ENCODE assay signal across 9 cellular contexts in the genomic region with DNA sequence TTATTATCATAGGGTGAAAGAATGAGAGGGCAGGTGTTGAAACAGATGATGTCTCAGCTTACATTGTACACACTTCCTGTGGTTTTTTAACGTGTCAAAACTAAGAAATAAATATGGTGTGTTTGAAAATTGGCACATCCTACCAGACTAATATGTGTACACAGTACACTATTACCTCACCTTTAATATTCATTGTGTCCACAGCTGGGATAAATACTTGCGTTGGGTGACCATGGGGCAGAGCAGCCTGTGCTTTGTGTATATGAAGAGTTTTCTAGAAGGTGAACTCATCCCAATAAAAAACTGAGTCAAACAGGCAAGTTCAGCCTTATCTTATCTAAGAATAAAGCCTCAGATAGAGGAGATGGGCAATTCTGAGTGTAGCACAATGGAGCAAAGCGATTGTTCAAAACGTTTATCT. TPM values are rescaled to one million over a fixed set of nuclear protein-coding genes. Genes with fewer than 3 reads are reported as not detected.
DNase-seq lines count a peak whose midpoint lies in the region; ATAC-seq and TF ChIP-seq lines count a peak whose summit lies in the region.
"Had no signal": no experiment of that assay in that cellular context is flagged by ENCODE, and none has a peak within 500 bp of the region (broad histone marks: within the 10 kb centered on the region; RNA-seq: fewer than 3 reads in every experiment).

No MANE protein-coding gene starts in this region.

- H3F3A ChIP-seq in Loucy (ENCODE audit: low read depth) = peaks cover 15% of the 10 kb centered on the region

- H3K9me3 ChIP-seq in Loucy (ENCODE audit: insufficient read depth, low read depth, low read length) = peaks cover 6% of the 10 kb centered on the region
- no peaks in the 10 kb centered on the region for H3K9me3 ChIP-seq in adrenal gland (replicated peaks in 1 of 3)
- H3K9me3 ChIP-seq in stomach = no peaks in the 10 kb centered on the region

- TF ChIP-seq CTCF in Loucy (conservative IDR thresholded peaks at IDR 0.05; ENCODE audit: low read length) = no peak
- TF ChIP-seq CTCF in adrenal gland (IDR thresholded peaks at IDR 0.05) = no peak
- no peak for TF ChIP-seq CTCF in stomach (IDR thresholded peaks at IDR 0.05)

- no peak for TF ChIP-seq POLR2A in adrenal gland (IDR thresholded peaks at IDR 0.05)
- TF ChIP-seq POLR2A in stomach (IDR thresholded peaks at IDR 0.05) = no peak

- no peaks in the 10 kb centered on the region for H3K79me2 ChIP-seq in Loucy (ENCODE audit: insufficient read depth, low read length)

- H3K27me3 ChIP-seq in Loucy (ENCODE audit: insufficient read depth, low read length, poor library complexity, severe bottlenecking) = no peaks in the 10 kb centered on the region
- H3K27me3 ChIP-seq in H7 (ENCODE audit: control insufficient read depth, insufficient read depth, low read length) = no peaks in the 10 kb centered on the region; the same call in 1 of the 2 replicates
- H3K27me3 ChIP-seq in adrenal gland = no peaks in the 10 kb centered on the region
- H3K27me3 ChIP-seq in stomach = no peaks in the 10 kb centered on the region

- H2AFZ ChIP-seq in Loucy (ENCODE audit: low read length) = no peak overlapping the region

- TF ChIP-seq EP300 in stomach (IDR thresholded peaks at IDR 0.05) = no peak

- ATAC-seq in GM21576 (IDR thresholded peaks at IDR 0.05; ENCODE audit: unreplicated experiment) = peak; percentile 88
- ATAC-seq: activated naive CD8-positive, alpha-beta T cell treated with anti-CD3 and anti-CD28 coated beads, Interleukin-2, amount 50 U/mL, for 24 hours had no signal

- H3K27ac ChIP-seq in adrenal gland = peak overlapping the region in 2 of 5 donors; percentile 23 to 48
- no peak overlapping the region for H3K27ac ChIP-seq in stomach

- H3K4me1 ChIP-seq in Loucy (ENCODE audit: insufficient read depth, low read length, poor library complexity, severe bottlenecking) (peaks cover 47% of the 10 kb centered on the region), adrenal gland (replicated peaks in 1 of 2) (peaks cover 0 to 18% of the 10 kb centered on the region in 2 donors), stomach (no peaks in the 10 kb centered on the region)

- H3K36me3 ChIP-seq in Loucy (ENCODE audit: insufficient read depth, low read length) (no peaks in the 10 kb centered on the region), H7 (replicated peaks; ENCODE audit: control insufficient read depth, insufficient read depth, low read length) (no peaks in the 10 kb centered on the region), adrenal gland (replicated peaks in 1 of 2) (no peaks in the 10 kb centered on the region), stomach (no peaks in the 10 kb centered on the region)

- DNase-seq in COR-L47 (lab: John Stamatoyannopoulos, UW) (peak; percentile 94), SW480 (ENCODE audit: low spot score) (peak; percentile 15), nucleus accumbens (lab: John Stamatoyannopoulos, UW) (no peak), H7 (no peak), adrenal gland (no peak), stomach (no peak)
- DNase-seq: activated naive CD8-positive, alpha-beta T cell treated with anti-CD3 and anti-CD28 coated beads, Interleukin-2, amount 50 U/mL, for 24 hours had no signal

- H3K9ac ChIP-seq in Loucy (ENCODE audit: low read depth, low read length, poor library complexity, severe bottlenecking) = peak overlapping the region; percentile 45

- peak overlapping the region; percentile 51 for H3K4me2 ChIP-seq in Loucy (ENCODE audit: low read depth, low read length, poor library complexity, severe bottlenecking)

- H3K9me2 ChIP-seq in Loucy (replicated peaks; ENCODE audit: low read depth, low read length) = no peaks in the 10 kb centered on the region

- WGBS in adrenal gland, 4 donors = 42 to 58% (median 50%) methylated on average over 4 of the region's 4 CpGs
- WGBS in stomach, 5 donors = 36 to 52% (median 37%) methylated on average over 4 of the region's 4 CpGs

- no peaks in the 10 kb centered on the region for H4K20me1 ChIP-seq in Loucy (ENCODE audit: insufficient read depth, low read length, poor library complexity, severe bottlenecking)

- intact Hi-C loops in adrenal gland (cut with DNase I) (no loop called here), stomach (cut with DNase I; ENCODE audit: low total_unique reads) (no loop called here)

- H3K4me3 ChIP-seq in Loucy (ENCODE audit: low read length, poor library complexity, severe bottlenecking) (peak overlapping the region; percentile 7), H7 (ENCODE audit: insufficient read depth, low read depth, low read length) (no peak overlapping the region), adrenal gland (no peak overlapping the region), stomach (no peak overlapping the region)

RNA-seq across cellular contexts. Expression of a gene that starts 17.3 kb away (rescaled TPM):
- not detected in 2 replicates for total RNA-seq in H7 (2014; rRNA removed; shearing (Covaris generic))
- total RNA-seq in adrenal gland (1 to 10 TPM in 7 of 8 donors, under 1 TPM in 1; 0.64 to 4.9 (median 2.5) TPM), stomach (under 1 TPM in 2 of 5 donors, not detected in 3; 0.58 to 0.92 TPM)
- polyA plus RNA-seq in adrenal gland (1 to 10 TPM in 1 of 3 donors, under 1 TPM in 2; 0.08 to 2.7 (median 0.20) TPM), stomach (under 1 TPM in 1 of 3 donors, not detected in 2; 0.12 TPM)

Comparison
In these comparisons a context has a peak if more than half of its experiments do, and no peak if none do; other contexts are left out.
1. DNase-seq: peak in COR-L47 (single experiment) and SW480 (single experiment); none in nucleus accumbens (0 of 56), H7 (single experiment), adrenal gland (0 of 7) and stomach (single experiment).